6 cellular contexts compared by ENCODE assay signal in genomic region chr1:95983831-95984230, GRCh38.
"Had no signal": no experiment of that assay in that cellular context is flagged by ENCODE, and none has a peak within 500 bp of the region (broad histone marks: within the 10 kb centered on the region; RNA-seq: fewer than 3 reads in every experiment).

No MANE protein-coding gene starts in this region.

- DNase-seq: IMR-90, KBM-7, KG1 had no signal

- ATAC-seq: HepG2, K562 had no signal

- H3K4me3 ChIP-seq: K562 had no signal

- H3K27ac ChIP-seq: HL-60 had no signal
